12 cellular contexts compared by ENCODE assay signal in genomic region chr6:42137192-42137753, GRCh38. TPM values are rescaled to one million over a fixed set of nuclear protein-coding genes. Genes with fewer than 3 reads are reported as not detected.
A peak's percentile ranks its signal among the peaks of the same experiment; 100 is the strongest.
DNase-seq lines count a peak whose midpoint lies in the region; ATAC-seq, FAIRE-seq and TF ChIP-seq lines count a peak whose summit lies in the region.
"Had no signal": no experiment of that assay in that cellular context is flagged by ENCODE, and none has a peak within 500 bp of the region (broad histone marks: within the 10 kb centered on the region; RNA-seq: fewer than 3 reads in every experiment).

No MANE protein-coding gene starts in this region.

- FAIRE-seq in K562 (lab: Jason Lieb, UNC), result no peak
- FAIRE-seq: A204.1 had no signal

- peak overlapping the region; percentile 69 for H3K4me2 ChIP-seq in K562 (ENCODE audit: insufficient read depth, low read length)

- no peaks in the 10 kb centered on the region for H3K9me3 Mint-ChIP-seq in activated T-cell treated with anti-CD3 and anti-CD28 coated beads, Interleukin-2, amount 50 U/mL, for 24 hours
- H3K9me3 Mint-ChIP-seq: dendritic cell treated with granulocyte-macrophage colony-stimulating factor and Interleukin-4, amounts not matched to agents 40 ng/mL and 50 ng/mL, for 4 days had no signal

- TF ChIP-seq RAD21 in K562 (CRISPR knock-in tag; conservative IDR thresholded peaks at IDR 0.05 in 1 of 2, IDR thresholded peaks at IDR 0.05 in 1 of 2), result no peak

- no peak overlapping the region for H3K4me3 Mint-ChIP-seq in activated T-cell treated with anti-CD3 and anti-CD28 coated beads, Interleukin-2, amount 50 U/mL, for 24 hours
- H3K4me3 Mint-ChIP-seq: dendritic cell treated with granulocyte-macrophage colony-stimulating factor and Interleukin-4, amounts not matched to agents 40 ng/mL and 50 ng/mL, for 4 days had no signal

- DNase-seq in activated T-cell treated with anti-CD3 and anti-CD28 coated beads, Interleukin-2, amount 50 U/mL, for 24 hours, result no peak
- no peak for DNase-seq in activated T-cell treated with anti-CD3 and anti-CD28 coated beads, Interleukin-2, amount 50 U/mL, for 48 hours
- DNase-seq in K562 (ENCODE audit: extremely low read depth in 1 of 4, low spot score in 3 of 4) (peak in 2 of 4 experiments; percentile 52 to 55), left colon (peak; percentile 62 to 74), transverse colon (peak; percentile 65), SW 1271 (lab: John Stamatoyannopoulos, UW) (no peak)
- DNase-seq: NCI-H1436 had no signal

- TF ChIP-seq EP300 in K562 (IDR thresholded peaks at IDR 0.05; ENCODE audit: low read length), result no peak
- TF ChIP-seq EP300 in transverse colon (IDR thresholded peaks at IDR 0.05; ENCODE audit: low read depth), result no peak

- H3K27ac Mint-ChIP-seq in activated T-cell treated with anti-CD3 and anti-CD28 coated beads, Interleukin-2, amount 50 U/mL, for 24 hours, result peak overlapping the region; percentile 78
- H3K27ac Mint-ChIP-seq: dendritic cell treated with granulocyte-macrophage colony-stimulating factor and Interleukin-4, amounts not matched to agents 40 ng/mL and 50 ng/mL, for 4 days had no signal

- POLR2A ChIA-PET in K562 (lab: Yijun Ruan, JAX), result interaction anchor here (0.7 to 1.6 kb wide), 13 partner anchors 9 to 193 kb away, joined by 3 to 8 read pairs (median 5); no protein-coding TSS in a partner anchor

- H3K36me3 ChIP-seq in K562 (ENCODE audit: control insufficient read depth, insufficient read depth, low read length) (no peaks in the 10 kb centered on the region), transverse colon (peaks cover 0 to 3% (median 0%) of the 10 kb centered on the region in 4 donors)
- H3K36me3 ChIP-seq: thoracic aorta had no signal

- TF ChIP-seq CTCF in K562 (IDR thresholded peaks at IDR 0.05 in 2 of 3, conservative IDR thresholded peaks at IDR 0.05 in 1 of 3; ENCODE audit: insufficient read depth in 2 of 3, low read depth in 1 of 3, low read length in 3 of 3) (no peak), transverse colon (IDR thresholded peaks at IDR 0.05) (no peak)

- peaks cover 24% of the 10 kb centered on the region for H3K27me3 Mint-ChIP-seq in activated T-cell treated with anti-CD3 and anti-CD28 coated beads, Interleukin-2, amount 50 U/mL, for 24 hours

- H3K27me3 ChIP-seq in K562 (ENCODE audit: control insufficient read depth in 2 of 2, insufficient read depth in 2 of 2, low read length in 2 of 2) (no peaks in the 10 kb centered on the region), transverse colon (peaks cover 6% of the 10 kb centered on the region)

- 32% methylated on average over 7 of the region's 7 CpGs for WGBS in K562 (ENCODE audit: insufficient coverage, low coverage, missing lambda C conversion rate)
- 62% methylated on average over 7 of the region's 7 CpGs; no CpG with 5 or more reads in 1 of the 2 donors for WGBS in transverse colon (ENCODE audit: low coverage in 1 of 2), 2 donors

- ATAC-seq in K562, result peak; percentile 59
- peak; percentile 34 for ATAC-seq in left colon
- no peak for ATAC-seq in HG02623 (IDR thresholded peaks at IDR 0.05; ENCODE audit: unreplicated experiment)
- no peak for ATAC-seq in GM18858 (IDR thresholded peaks at IDR 0.05; ENCODE audit: unreplicated experiment)

- no peaks in the 10 kb centered on the region for H4K20me1 ChIP-seq in K562 (replicated peaks; ENCODE audit: control insufficient read depth, insufficient read depth, low read length)

- peaks cover 34 to 50% of the 10 kb centered on the region in 2 experiments for H3K4me1 ChIP-seq in K562 (replicated peaks in 1 of 2; ENCODE audit: control insufficient read depth in 2 of 2, insufficient read depth in 2 of 2, low read length in 2 of 2)
- peaks cover 6 to 56% (median 37%) of the 10 kb centered on the region in 4 donors for H3K4me1 ChIP-seq in transverse colon

- TF ChIP-seq POLR2A in K562 (conservative IDR thresholded peaks at IDR 0.05), result no peak
- no peak for TF ChIP-seq POLR2A in transverse colon (IDR thresholded peaks at IDR 0.05)

- H3K79me2 ChIP-seq in K562 (ENCODE audit: control insufficient read depth, insufficient read depth, low read length), result no peaks in the 10 kb centered on the region

- H3K36me3 Mint-ChIP-seq in activated T-cell treated with anti-CD3 and anti-CD28 coated beads, Interleukin-2, amount 50 U/mL, for 24 hours (ENCODE audit: low read depth), result no peaks in the 10 kb centered on the region

- intact Hi-C loops in K562 (cut with micrococcal nuclease) (loop anchor here (1.0 to 2.0 kb wide), 3 partner anchors 30 to 93 kb away; no protein-coding TSS in a partner anchor), left colon (cut with DNase I, micrococcal nuclease) (no loop called here), transverse colon (cut with DNase I; ENCODE audit: low total_unique reads) (no loop called here)

- CTCF ChIA-PET in K562 (lab: Yijun Ruan, JAX; ENCODE audit: low intra/inter-chr PET ratio), result no interaction called here

- BruUV-seq in K562 (replicated peaks; lab: Mats Ljungman, UMichigan), result no TSS peak

- peak overlapping the region; percentile 70 for H3K27ac ChIP-seq in K562 (ENCODE audit: extremely low read depth, low read depth, low read length)
- H3K27ac ChIP-seq in transverse colon, result peak overlapping the region; percentile 83 to 92 (median 88)
- H3K27ac ChIP-seq: thoracic aorta had no signal

- H2AFZ ChIP-seq in K562 (ENCODE audit: low read depth, low read length), result peak overlapping the region; percentile 89

- peak overlapping the region; percentile 39 to 54; a peak in 3 of 4 replicates for H3K9ac ChIP-seq in K562 (ENCODE audit: insufficient read depth in 1 of 2, low read depth in 2 of 2, low read length in 2 of 2)

- H3K9me1 ChIP-seq in K562 (ENCODE audit: control insufficient read depth, insufficient read depth, low read length), result no peaks in the 10 kb centered on the region

- H3K4me3 ChIP-seq in K562 (0 out of 2 replicates have a peak overlapping the region, but pooled peaks have one; percentile 1), transverse colon (no peak overlapping the region)
- H3K4me3 ChIP-seq: thoracic aorta had no signal

- H3K9me3 ChIP-seq in K562 (replicated peaks; ENCODE audit: control insufficient read depth, insufficient read depth, low read depth, low read length) (no peaks in the 10 kb centered on the region), transverse colon (no peaks in the 10 kb centered on the region)
- H3K9me3 ChIP-seq: thoracic aorta had no signal

- H3K4me1 Mint-ChIP-seq in activated T-cell treated with anti-CD3 and anti-CD28 coated beads, Interleukin-2, amount 50 U/mL, for 24 hours (ENCODE audit: low read depth), result peaks cover 13% of the 10 kb centered on the region

- in situ Hi-C loops in K562 (cut with MboI) (no loop called here), transverse colon (cut with MboI; ENCODE audit: low pct_ligation_motif_present in 1 of 4, low pct_unique_long_range_greater_than_20kb in 1 of 4, low sequenced_read_pairs in 3 of 4) (no loop called here)

RNA-seq across cellular contexts. Expression of gene C6orf132, which starts 5.1 kb away (rescaled TPM):
- 1.0 and 1.2 TPM in 2 replicates for total RNA-seq in K562 (2011; cell fraction: chromatin; rRNA removed; ENCODE audit: low replicate concordance)
- total RNA-seq in K562 (2011; cell fraction: nucleolus; rRNA removed), result 0.53 and 1.0 TPM in 2 replicates
- 1.0 and 2.0 TPM in 2 replicates for total RNA-seq in K562 (2011; cell fraction: nucleoplasm; rRNA removed)
- total RNA-seq in K562 (2014; rRNA removed), result 0.14 and 0.20 TPM in 2 replicates
- total RNA-seq in K562 (2014; rRNA removed; fragmentation: Illumina TruSeq; extraction: Trizol), result 0.16 and 0.18 TPM in 2 replicates
- total RNA-seq in K562 (2015; rRNA removed; fragmentation: Illumina TruSeq; extraction: Trizol), result 0.08 and 0.11 TPM in 2 replicates
- total RNA-seq in K562 (2021), result 0.22 and 0.35 TPM in 2 replicates
- 0.20 and 0.21 TPM in 2 replicates for polyA plus RNA-seq in K562 (2011; rRNA removed)
- polyA plus RNA-seq in K562 (2011; cell fraction: cytosol; rRNA removed), result 0.16 and 0.25 TPM in 2 replicates
- polyA plus RNA-seq in K562 (2011; cell fraction: nucleus; rRNA removed), result 0.20 and 0.33 TPM in 2 replicates
- polyA plus RNA-seq in K562 (2012), result 0.21 and 0.35 TPM in 2 replicates
- polyA plus RNA-seq in K562 (2014; fragmentation: Illumina TruSeq; extraction: Trizol), result 0.10 TPM in 2 replicates
- polyA plus RNA-seq in K562 (2014; fragmentation: Nextera tagmentation; extraction: Ambion mirVana), result under 1 TPM; 0.06 to 0.08 TPM
- 0.16 and 0.26 TPM in 2 replicates for polyA plus RNA-seq in K562 (2014; rRNA removed)
- polyA minus RNA-seq in K562 (2011; rRNA and poly(A)+ RNA removed), result 0.51 and 0.67 TPM in 2 replicates
- 0.19 TPM in 1 of 2 replicates, not detected in the other for polyA minus RNA-seq in K562 (2011; cell fraction: cytosol; rRNA and poly(A)+ RNA removed)
- 0.40 and 0.44 TPM in 2 replicates for polyA minus RNA-seq in K562 (2011; cell fraction: nucleus; rRNA and poly(A)+ RNA removed)
- 10 to 100 TPM; 49.7 to 66.2 TPM for total RNA-seq in left colon
- total RNA-seq in transverse colon, result 10 to 100 TPM; 26.1 to 96.9 (median 43.2) TPM

RNA-seq across cellular contexts. Expression of gene GUCA1A, which starts 35.9 kb away (rescaled TPM):
- total RNA-seq in K562 (2011; cell fraction: chromatin; rRNA removed; ENCODE audit: low replicate concordance), result not detected in 2 replicates
- not detected in 2 replicates for total RNA-seq in K562 (2011; cell fraction: nucleolus; rRNA removed)
- not detected in 2 replicates for total RNA-seq in K562 (2011; cell fraction: nucleoplasm; rRNA removed)
- total RNA-seq in K562 (2014; rRNA removed) (not detected in 2 replicates), K562 (2014; rRNA removed; fragmentation: Illumina TruSeq; extraction: Trizol) (not detected in 2 replicates), K562 (2015; rRNA removed; fragmentation: Illumina TruSeq; extraction: Trizol) (not detected in 2 replicates), K562 (2021) (not detected in 2 replicates), left colon (not detected), transverse colon (not detected)
- polyA plus RNA-seq in K562 (2011; rRNA removed) (not detected in 2 replicates), K562 (2014; fragmentation: Illumina TruSeq; extraction: Trizol) (not detected in 2 replicates), K562 (2014; fragmentation: Nextera tagmentation; extraction: Ambion mirVana) (not detected), K562 (2014; rRNA removed) (not detected in 2 replicates)
- not detected in 2 replicates for polyA plus RNA-seq in K562 (2011; cell fraction: cytosol; rRNA removed)
- polyA plus RNA-seq in K562 (2011; cell fraction: nucleus; rRNA removed), result not detected in 2 replicates
- polyA plus RNA-seq in K562 (2012), result not detected in 2 replicates
- polyA minus RNA-seq in K562 (2011; rRNA and poly(A)+ RNA removed), result not detected in 2 replicates
- not detected in 2 replicates for polyA minus RNA-seq in K562 (2011; cell fraction: cytosol; rRNA and poly(A)+ RNA removed)
- not detected in 2 replicates for polyA minus RNA-seq in K562 (2011; cell fraction: nucleus; rRNA and poly(A)+ RNA removed)
- total RNA-seq: thoracic aorta had no signal

RNA-seq across cellular contexts. Expression of gene GUCA1B, which starts 57.5 kb away (rescaled TPM):
- total RNA-seq in K562 (2011; cell fraction: chromatin; rRNA removed; ENCODE audit: low replicate concordance), result 3.9 and 6.5 TPM in 2 replicates
- total RNA-seq in K562 (2011; cell fraction: nucleolus; rRNA removed), result 3.2 and 3.3 TPM in 2 replicates
- 5.9 and 7.7 TPM in 2 replicates for total RNA-seq in K562 (2011; cell fraction: nucleoplasm; rRNA removed)
- total RNA-seq in K562 (2014; rRNA removed) (0.20 and 0.23 TPM in 2 replicates), K562 (2014; rRNA removed; fragmentation: Illumina TruSeq; extraction: Trizol) (0.69 and 0.77 TPM in 2 replicates), K562 (2015; rRNA removed; fragmentation: Illumina TruSeq; extraction: Trizol) (0.34 and 0.51 TPM in 2 replicates), K562 (2021) (0.92 and 0.95 TPM in 2 replicates), left colon (1 to 10 TPM in 1 of 2 donors, not detected in 1; 1.0 TPM), transverse colon (1 to 10 TPM in 2 of 4 donors, under 1 TPM in 1, not detected in 1; 0.55 to 9.7 (median 1.1) TPM)
- polyA plus RNA-seq in K562 (2011; rRNA removed) (0.54 and 1.7 TPM in 2 replicates), K562 (2014; fragmentation: Illumina TruSeq; extraction: Trizol) (0.43 and 0.48 TPM in 2 replicates), K562 (2014; fragmentation: Nextera tagmentation; extraction: Ambion mirVana) (not detected), K562 (2014; rRNA removed) (0.21 TPM in 1 of 2 replicates, not detected in the other)
- polyA plus RNA-seq in K562 (2011; cell fraction: cytosol; rRNA removed), result 0.19 and 1.4 TPM in 2 replicates
- polyA plus RNA-seq in K562 (2011; cell fraction: nucleus; rRNA removed), result 2.5 and 3.8 TPM in 2 replicates
- polyA plus RNA-seq in K562 (2012), result 0.40 and 1.4 TPM in 2 replicates
- polyA minus RNA-seq in K562 (2011; rRNA and poly(A)+ RNA removed), result 0.60 and 1.3 TPM in 2 replicates
- polyA minus RNA-seq in K562 (2011; cell fraction: cytosol; rRNA and poly(A)+ RNA removed), result not detected in 2 replicates
- 0.54 and 1.7 TPM in 2 replicates for polyA minus RNA-seq in K562 (2011; cell fraction: nucleus; rRNA and poly(A)+ RNA removed)

Comparison
In these comparisons a context has a peak if more than half of its experiments do, and no peak if none do; other contexts are left out.
1. DNase-seq: peak in left colon (2 of 2) and transverse colon (single experiment); none in activated T-cell treated with anti-CD3 and anti-CD28 coated beads, Interleukin-2, amount 50 U/mL, for 24 hours (single experiment), activated T-cell treated with anti-CD3 and anti-CD28 coated beads, Interleukin-2, amount 50 U/mL, for 48 hours (0 of 2) and SW 1271 (0 of 2).
2. ATAC-seq: peak in K562 (single experiment) and left colon (single experiment); none in HG02623 (single experiment) and GM18858 (single experiment).
3. RNA of gene C6orf132, which starts 5.1 kb away (total RNA-seq): 49.7 to 66.2 TPM in left colon and 26.1 to 96.9 TPM in transverse colon; 0.08 to 2.0 TPM in K562; every median in the first group is over 4 times any median in the second.